Comparison of ENCODE assay signal across 7 cellular contexts in genomic region chrX:48474127-48474526, GRCh38. TPM values are rescaled to one million over a fixed set of nuclear protein-coding genes. Genes with fewer than 3 reads are reported as not detected.
A peak's percentile ranks its signal among the peaks of the same experiment; 100 is the strongest.
DNase-seq lines count a peak whose midpoint lies in the region; TF ChIP-seq lines count a peak whose summit lies in the region.
"Had no signal": no experiment of that assay in that cellular context is flagged by ENCODE, and none has a peak within 500 bp of the region (broad histone marks: within the 10 kb centered on the region; RNA-seq: fewer than 3 reads in every experiment).

No MANE protein-coding gene starts in this region.

- H3K4me1 ChIP-seq in iPS-15b (ENCODE audit: control insufficient read depth, insufficient read depth, low read length) = peaks cover 8% of the 10 kb centered on the region

- peak overlapping the region; percentile 8 for H3K4me3 ChIP-seq in iPS-15b (ENCODE audit: low read depth, low read length)
- H3K4me3 ChIP-seq: skin epidermis had no signal

- H3K9me3 ChIP-seq in iPS-15b (ENCODE audit: control insufficient read depth, insufficient read depth, low read length) = no peaks in the 10 kb centered on the region

- H3K9ac ChIP-seq in iPS-15b (ENCODE audit: low read depth, low read length) = peak overlapping the region; percentile 47

- H3K36me3 ChIP-seq in iPS-15b (ENCODE audit: control insufficient read depth, insufficient read depth, low read length) = peaks cover 4% of the 10 kb centered on the region

- in situ Hi-C loops in GM13976 (cut with MboI; ENCODE audit: low sequenced_read_pairs, unreplicated experiment) = loop anchor here (25.0 kb wide), 1 partner anchor 387 kb away; no protein-coding TSS in a partner anchor

- TF ChIP-seq CTCF in GM13976 (IDR thresholded peaks at IDR 0.05; ENCODE audit: borderline replicate concordance, control extremely low read depth, extremely low read depth, insufficient read depth, missing control alignments) = peak; percentile 31

- DNase-seq in GM13976 (ENCODE audit: low spot score) = no peak
- DNase-seq in OCI-M1 (lab: John Stamatoyannopoulos, UW) = peak; percentile 40
- no peak for DNase-seq in stimulated activated naive CD4-positive, alpha-beta T cell (lab: John Stamatoyannopoulos, UW)
- no peak for DNase-seq in ureter (ENCODE audit: low spot score)
- DNase-seq: NCI-H1417 had no signal

- no peaks in the 10 kb centered on the region for H3K27me3 ChIP-seq in iPS-15b (ENCODE audit: control insufficient read depth, insufficient read depth, low read length)

RNA-seq across cellular contexts. Expression of gene FTSJ1, which starts 1.9 kb away (rescaled TPM):
- 42.7 TPM for total RNA-seq in ureter

RNA-seq across cellular contexts. Expression of gene SLC38A5, which starts 4.1 kb away (rescaled TPM):
- 25.3 TPM for total RNA-seq in ureter

RNA-seq across cellular contexts. Expression of gene PORCN, which starts 34.7 kb away (rescaled TPM):
- 12.7 TPM for total RNA-seq in ureter

RNA-seq across cellular contexts. Expression of gene EBP, which starts 47.5 kb away (rescaled TPM):
- 60.0 TPM for total RNA-seq in ureter
